ENCODE assay signal across 18 cellular contexts in the genomic region with DNA sequence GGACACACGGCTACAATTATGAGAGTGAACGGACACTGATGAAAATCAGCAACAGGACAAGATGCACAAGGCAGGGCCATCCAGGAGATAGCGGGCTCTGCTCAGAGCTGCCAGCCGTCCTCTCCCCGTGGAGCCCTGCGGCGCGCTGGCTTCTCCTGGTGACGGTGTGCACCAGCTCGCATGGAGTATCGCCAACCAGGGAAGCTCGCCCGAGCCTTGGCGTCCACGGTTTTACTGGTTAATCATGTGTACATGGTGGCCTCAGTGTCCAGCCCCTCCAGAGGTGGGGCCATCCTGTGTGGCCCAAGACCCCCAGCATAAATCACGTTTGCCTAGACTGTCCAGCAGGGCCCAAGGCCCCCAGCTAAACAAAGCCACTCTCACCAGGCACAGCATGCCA. TPM values are rescaled to one million over a fixed set of nuclear protein-coding genes. Genes with fewer than 3 reads are reported as not detected.
A peak's percentile ranks its signal among the peaks of the same experiment; 100 is the strongest.
DNase-seq lines count a peak whose midpoint lies in the region; ATAC-seq, FAIRE-seq and TF ChIP-seq lines count a peak whose summit lies in the region.
"Had no signal": no experiment of that assay in that cellular context is flagged by ENCODE, and none has a peak within 500 bp of the region (broad histone marks: within the 10 kb centered on the region; RNA-seq: fewer than 3 reads in every experiment).

No MANE protein-coding gene starts in this region.

- POLR2A ChIA-PET in K562 (lab: Yijun Ruan, JAX), result interaction anchor here (0.6 to 1.7 kb wide), 2 partner anchors 14 to 150 kb away, joined by 3 to 10 read pairs; no protein-coding TSS in a partner anchor
- POLR2A ChIA-PET in naive thymus-derived CD4-positive, alpha-beta T cell (lab: Charles Lee), result no interaction called here

- WGBS in K562 (ENCODE audit: insufficient coverage, low coverage, missing lambda C conversion rate), result 76% methylated on average over 14 of the region's 16 CpGs

- no peaks in the 10 kb centered on the region for H3K9me1 ChIP-seq in K562 (ENCODE audit: control insufficient read depth, insufficient read depth, low read length)

- TF ChIP-seq EP300 in K562 (IDR thresholded peaks at IDR 0.05; ENCODE audit: low read length), result no peak

- H3K4me1 ChIP-seq in K562 (replicated peaks in 1 of 2; ENCODE audit: control insufficient read depth in 2 of 2, insufficient read depth in 2 of 2, low read length in 2 of 2) (peaks cover 8 to 20% of the 10 kb centered on the region in 2 experiments; a peak in 4 of 5 replicates), lower lobe of right lung (no peaks in the 10 kb centered on the region), upper lobe of right lung (no peaks in the 10 kb centered on the region)
- no peaks in the 10 kb centered on the region for H3K4me1 ChIP-seq in naive thymus-derived CD4-positive, alpha-beta T cell (ENCODE audit: control insufficient read depth in 2 of 2, insufficient read depth in 2 of 2, low read length in 2 of 2)
- H3K4me1 ChIP-seq: Caco-2 had no signal

- no peaks in the 10 kb centered on the region for H3K4me1 Mint-ChIP-seq in activated T-cell treated with anti-CD3 and anti-CD28 coated beads, Interleukin-2, amount 50 U/mL, for 72 hours (ENCODE audit: low read depth)
- H3K4me1 Mint-ChIP-seq in naive thymus-derived CD4-positive, alpha-beta T cell, result no peaks in the 10 kb centered on the region

- peaks cover 1% of the 10 kb centered on the region for H3K27me3 Mint-ChIP-seq in activated T-cell treated with anti-CD3 and anti-CD28 coated beads, Interleukin-2, amount 50 U/mL, for 72 hours (ENCODE audit: low read depth)
- peaks cover 0 to 3% (median 0%) of the 10 kb centered on the region in 5 donors for H3K27me3 Mint-ChIP-seq in naive thymus-derived CD4-positive, alpha-beta T cell

- no TSS peak for BruUV-seq in K562 (replicated peaks; lab: Mats Ljungman, UMichigan)

- no peaks in the 10 kb centered on the region for H3K36me3 Mint-ChIP-seq in activated T-cell treated with anti-CD3 and anti-CD28 coated beads, Interleukin-2, amount 50 U/mL, for 72 hours (ENCODE audit: insufficient read depth in 2 of 2)
- H3K36me3 Mint-ChIP-seq in naive thymus-derived CD4-positive, alpha-beta T cell, result peaks cover 0 to 11% (median 0%) of the 10 kb centered on the region in 5 donors

- CTCF ChIA-PET in K562 (lab: Yijun Ruan, JAX; ENCODE audit: low intra/inter-chr PET ratio), result no interaction called here
- CTCF ChIA-PET in naive thymus-derived CD4-positive, alpha-beta T cell (lab: Charles Lee), result no interaction called here

- no peak overlapping the region; the same call in 1 of the 2 replicates for H3K4me2 ChIP-seq in K562 (ENCODE audit: insufficient read depth, low read length)

- peak overlapping the region; percentile 67 for H2AFZ ChIP-seq in K562 (ENCODE audit: low read depth, low read length)

- no peak for TF ChIP-seq RAD21 in K562 (CRISPR knock-in tag; conservative IDR thresholded peaks at IDR 0.05 in 1 of 2, IDR thresholded peaks at IDR 0.05 in 1 of 2)

- peaks cover 10% of the 10 kb centered on the region; the same call in 2 of the 3 replicates for H3K36me3 ChIP-seq in K562 (ENCODE audit: control insufficient read depth, insufficient read depth, low read length)
- H3K36me3 ChIP-seq in lower lobe of right lung, result peaks cover 12% of the 10 kb centered on the region
- H3K36me3 ChIP-seq in upper lobe of right lung, result peaks cover 8% of the 10 kb centered on the region
- H3K36me3 ChIP-seq in naive thymus-derived CD4-positive, alpha-beta T cell (ENCODE audit: control insufficient read depth in 2 of 3, insufficient read depth in 3 of 3, low read length in 3 of 3), result peaks cover 0 to 17% (median 4%) of the 10 kb centered on the region in 3 experiments
- H3K36me3 ChIP-seq: MG63 had no signal

- peak; percentile 8 to 16 for ATAC-seq in activated T-cell treated with anti-CD3 and anti-CD28 coated beads, Interleukin-2, amount 50 U/mL, for 72 hours (replicated peaks in 1 of 2)
- ATAC-seq in K562 (no peak), lower lobe of right lung (peak in 1 of 2 donors; percentile 11), upper lobe of right lung (peak; percentile 11), GM19324 (IDR thresholded peaks at IDR 0.05; ENCODE audit: low FRiP score, unreplicated experiment) (no peak)
- ATAC-seq in naive thymus-derived CD4-positive, alpha-beta T cell, result no peak

- TF ChIP-seq POLR2A in K562 (conservative IDR thresholded peaks at IDR 0.05), result no peak

- intact Hi-C loops in K562 (cut with micrococcal nuclease), result no loop called here
- intact Hi-C loops in lower lobe of right lung (cut with DNase I), result no loop called here
- intact Hi-C loops in upper lobe of right lung (cut with DNase I), result no loop called here
- intact Hi-C loops in naive thymus-derived CD4-positive, alpha-beta T cell (cut with micrococcal nuclease), result no loop called here

- DNase-seq in activated T-cell treated with anti-CD3 and anti-CD28 coated beads, Interleukin-2, amount 50 U/mL, for 72 hours, result no peak
- DNase-seq in activated T-cell treated with anti-CD3 and anti-CD28 coated beads, Interleukin-2, amount 50 U/mL, for 1 hour, result no peak
- DNase-seq in K562 (ENCODE audit: extremely low read depth in 1 of 4, low spot score in 3 of 4) (no peak), lower lobe of right lung (peak; percentile 43), upper lobe of right lung (no peak), GM20000 (ENCODE audit: low spot score) (no peak)
- DNase-seq in naive thymus-derived CD4-positive, alpha-beta T cell, result no peak
- DNase-seq: AML-193, DMS79 treated with DMSO at 0.1 percent for 48 hours, GF-D8, MG63, NCI-H1105, NCI-H1930, NCI-H510A treated with DMSO at 0.1 percent for 48 hours had no signal

- FAIRE-seq in K562 (lab: Jason Lieb, UNC), result no peak
- FAIRE-seq: H54 had no signal

- no peaks in the 10 kb centered on the region for H3K9me3 Mint-ChIP-seq in activated T-cell treated with anti-CD3 and anti-CD28 coated beads, Interleukin-2, amount 50 U/mL, for 72 hours
- H3K9me3 Mint-ChIP-seq in naive thymus-derived CD4-positive, alpha-beta T cell, result peaks cover 0 to 1% (median 0%) of the 10 kb centered on the region in 11 donors

- TF ChIP-seq CTCF in K562 (IDR thresholded peaks at IDR 0.05 in 2 of 3, conservative IDR thresholded peaks at IDR 0.05 in 1 of 3; ENCODE audit: insufficient read depth in 2 of 3, low read depth in 1 of 3, low read length in 3 of 3) (no peak), lower lobe of right lung (IDR thresholded peaks at IDR 0.05) (no peak), upper lobe of right lung (IDR thresholded peaks at IDR 0.05) (no peak), GM20000 (IDR thresholded peaks at IDR 0.05; ENCODE audit: extremely low read depth, missing control alignments) (no peak)

- no peak overlapping the region for H3K4me3 Mint-ChIP-seq in activated T-cell treated with anti-CD3 and anti-CD28 coated beads, Interleukin-2, amount 50 U/mL, for 72 hours
- H3K4me3 Mint-ChIP-seq in naive thymus-derived CD4-positive, alpha-beta T cell, result no peak overlapping the region

- no peak overlapping the region for H3K4me3 ChIP-seq in K562
- H3K4me3 ChIP-seq in lower lobe of right lung, result no peak overlapping the region
- no peak overlapping the region for H3K4me3 ChIP-seq in upper lobe of right lung
- no peak overlapping the region for H3K4me3 ChIP-seq in naive thymus-derived CD4-positive, alpha-beta T cell (ENCODE audit: low read length)
- H3K4me3 ChIP-seq: MG63, SJSA1 had no signal

- no peaks in the 10 kb centered on the region for H3K79me2 ChIP-seq in K562 (ENCODE audit: control insufficient read depth, insufficient read depth, low read length)

- no peak overlapping the region for H3K27ac Mint-ChIP-seq in activated T-cell treated with anti-CD3 and anti-CD28 coated beads, Interleukin-2, amount 50 U/mL, for 72 hours
- H3K27ac Mint-ChIP-seq in naive thymus-derived CD4-positive, alpha-beta T cell, result peak overlapping the region in 1 of 9 donors; percentile 17

- H3K9ac ChIP-seq in K562 (ENCODE audit: insufficient read depth in 1 of 2, low read depth in 2 of 2, low read length in 2 of 2), result peak overlapping the region in 1 of 2 experiments; percentile 55; a peak in 2 of 4 replicates

- H3K27ac ChIP-seq in K562 (ENCODE audit: extremely low read depth, low read depth, low read length) (no peak overlapping the region), lower lobe of right lung (no peak overlapping the region), upper lobe of right lung (no peak overlapping the region)
- no peak overlapping the region for H3K27ac ChIP-seq in naive thymus-derived CD4-positive, alpha-beta T cell (ENCODE audit: low read depth, low read length)
- H3K27ac ChIP-seq: SJSA1 had no signal

- H4K20me1 ChIP-seq in K562 (replicated peaks; ENCODE audit: control insufficient read depth, insufficient read depth, low read length), result no peaks in the 10 kb centered on the region

- no peaks in the 10 kb centered on the region for H3K9me3 ChIP-seq in K562 (replicated peaks; ENCODE audit: control insufficient read depth, insufficient read depth, low read depth, low read length)
- no peaks in the 10 kb centered on the region for H3K9me3 ChIP-seq in lower lobe of right lung
- H3K9me3 ChIP-seq in upper lobe of right lung, result no peaks in the 10 kb centered on the region
- no peaks in the 10 kb centered on the region for H3K9me3 ChIP-seq in naive thymus-derived CD4-positive, alpha-beta T cell (ENCODE audit: control insufficient read depth in 2 of 3, low read length in 3 of 3)
- H3K9me3 ChIP-seq: Caco-2, MG63, SJSA1 had no signal

- H3K27me3 ChIP-seq in K562 (ENCODE audit: control insufficient read depth in 2 of 2, insufficient read depth in 2 of 2, low read length in 2 of 2), result no peaks in the 10 kb centered on the region
- peaks cover 8% of the 10 kb centered on the region for H3K27me3 ChIP-seq in lower lobe of right lung (ENCODE audit: low read depth)
- no peaks in the 10 kb centered on the region for H3K27me3 ChIP-seq in upper lobe of right lung
- no peaks in the 10 kb centered on the region for H3K27me3 ChIP-seq in naive thymus-derived CD4-positive, alpha-beta T cell (ENCODE audit: control insufficient read depth in 2 of 2, insufficient read depth in 2 of 2, low read length in 2 of 2)
- H3K27me3 ChIP-seq: MG63, SJSA1 had no signal

- in situ Hi-C loops in K562 (cut with MboI), result no loop called here

RNA-seq across cellular contexts. Expression of a gene that starts 31.2 kb away (rescaled TPM):
- 100 to 1,000 TPM; 300 to 335 TPM for total RNA-seq in activated T-cell treated with anti-CD3 and anti-CD28 coated beads, Interleukin-2, amount 50 U/mL, for 72 hours
- total RNA-seq in K562 (2011; cell fraction: chromatin; rRNA removed; ENCODE audit: low replicate concordance), result 696 and 788 TPM in 2 replicates
- total RNA-seq in K562 (2011; cell fraction: nucleolus; rRNA removed), result 257 and 323 TPM in 2 replicates
- total RNA-seq in K562 (2011; cell fraction: nucleoplasm; rRNA removed), result 362 and 396 TPM in 2 replicates
- total RNA-seq in K562 (2014; rRNA removed) (193 and 202 TPM in 2 replicates), K562 (2014; rRNA removed; fragmentation: Illumina TruSeq; extraction: Trizol) (126 and 128 TPM in 2 replicates), K562 (2015; rRNA removed; fragmentation: Illumina TruSeq; extraction: Trizol) (115 and 120 TPM in 2 replicates), K562 (2021) (320 and 335 TPM in 2 replicates), lower lobe of right lung (437 TPM), upper lobe of right lung (432 TPM)
- polyA plus RNA-seq in K562 (2011; rRNA removed) (52.4 and 68.0 TPM in 2 replicates), K562 (2014; fragmentation: Illumina TruSeq; extraction: Trizol) (144 and 150 TPM in 2 replicates), K562 (2014; fragmentation: Nextera tagmentation; extraction: Ambion mirVana) (10 to 100 TPM; 31.9 to 35.9 TPM), K562 (2014; rRNA removed) (85.1 and 95.4 TPM in 2 replicates)
- 95.8 and 115 TPM in 2 replicates for polyA plus RNA-seq in K562 (2011; cell fraction: cytosol; rRNA removed)
- 211 and 277 TPM in 2 replicates for polyA plus RNA-seq in K562 (2011; cell fraction: nucleus; rRNA removed)
- polyA plus RNA-seq in K562 (2012), result 149 and 168 TPM in 2 replicates
- polyA minus RNA-seq in K562 (2011; rRNA and poly(A)+ RNA removed), result 267 and 271 TPM in 2 replicates
- 299 and 452 TPM in 2 replicates for polyA minus RNA-seq in K562 (2011; cell fraction: cytosol; rRNA and poly(A)+ RNA removed)
- polyA minus RNA-seq in K562 (2011; cell fraction: nucleus; rRNA and poly(A)+ RNA removed), result 110 and 238 TPM in 2 replicates
- total RNA-seq in naive thymus-derived CD4-positive, alpha-beta T cell, result 100 to 1,000 TPM; 252 to 310 (median 273) TPM
- 10 to 100 TPM; 28.9 to 39.8 TPM for polyA plus RNA-seq in naive thymus-derived CD4-positive, alpha-beta T cell

Comparison
In these comparisons a context has a peak if more than half of its experiments do, and no peak if none do; other contexts are left out.
1. ATAC-seq: peak in activated T-cell treated with anti-CD3 and anti-CD28 coated beads, Interleukin-2, amount 50 U/mL, for 72 hours (2 of 2) and upper lobe of right lung (single experiment); none in K562 (single experiment), naive thymus-derived CD4-positive, alpha-beta T cell (single experiment) and GM19324 (single experiment).